In genomic region chr14:101824339-101824727, GRCh38 we compare ENCODE assay signal across 10 cellular contexts.
DNase-seq lines count a peak whose midpoint lies in the region; ATAC-seq lines count a peak whose summit lies in the region.
"Had no signal": no experiment of that assay in that cellular context is flagged by ENCODE, and none has a peak within 500 bp of the region (broad histone marks: within the 10 kb centered on the region; RNA-seq: fewer than 3 reads in every experiment).

No MANE protein-coding gene starts in this region.

- H3K4me3 ChIP-seq in subcutaneous abdominal adipose tissue (ENCODE audit: low read depth in 1 of 5, low read length in 5 of 5): peak overlapping the region in 3 of 5 donors; percentile 39 to 50 (median 46)
- H3K4me3 ChIP-seq: A549 had no signal

- H3K27ac Mint-ChIP-seq in T-helper 2 cell treated with Interferon-gamma antibody and Interleukin-4, amounts not matched to agents 5 μg/mL and 100 μg/mL, for 36 hours: peak overlapping the region; percentile 98

- no peaks in the 10 kb centered on the region for H3K27me3 Mint-ChIP-seq in T-helper 2 cell treated with Interferon-gamma antibody and Interleukin-4, amounts not matched to agents 5 μg/mL and 100 μg/mL, for 36 hours (ENCODE audit: low read depth)

- H3K4me3 Mint-ChIP-seq in T-helper 2 cell treated with Interferon-gamma antibody and Interleukin-4, amounts not matched to agents 5 μg/mL and 100 μg/mL, for 36 hours: peak overlapping the region; percentile 87

- H3K36me3 Mint-ChIP-seq in T-helper 2 cell treated with Interferon-gamma antibody and Interleukin-4, amounts not matched to agents 5 μg/mL and 100 μg/mL, for 36 hours (ENCODE audit: low read depth): peaks cover 72% of the 10 kb centered on the region

- ATAC-seq in HG02870 (IDR thresholded peaks at IDR 0.05; ENCODE audit: unreplicated experiment): no peak
- ATAC-seq: A549 had no signal

- DNase-seq in T-helper 2 cell treated with Interferon-gamma antibody and Interleukin-4, amounts not matched to agents 5 μg/mL and 100 μg/mL, for 36 hours (ENCODE audit: low spot score): no peak
- DNase-seq in T-helper 2 cell (no peak), RPMI8226 (peak; percentile 24), germinal center (ENCODE audit: low spot score) (peak; percentile 62), anterior cingulate cortex (lab: John Stamatoyannopoulos, UW) (no peak), NCI-H1930 (lab: John Stamatoyannopoulos, UW) (no peak)
- DNase-seq: NCI-H2171 treated with DMSO at 0.1 percent for 48 hours had no signal

- H3K27me3 ChIP-seq in subcutaneous abdominal adipose tissue (ENCODE audit: control insufficient read depth in 5 of 5, insufficient read depth in 4 of 5, low read length in 5 of 5): no peaks in the 10 kb centered on the region

- H3K9me3 Mint-ChIP-seq in T-helper 2 cell treated with Interferon-gamma antibody and Interleukin-4, amounts not matched to agents 5 μg/mL and 100 μg/mL, for 36 hours: no peaks in the 10 kb centered on the region

- peak overlapping the region in 3 of 5 donors; percentile 29 to 56 (median 38) for H3K9ac ChIP-seq in subcutaneous abdominal adipose tissue (ENCODE audit: low read length in 5 of 5)

- no peaks in the 10 kb centered on the region for H3K9me3 ChIP-seq in subcutaneous abdominal adipose tissue (ENCODE audit: control insufficient read depth in 5 of 5, low read length in 5 of 5)
- H3K9me3 ChIP-seq: A549 had no signal

- peaks cover 0 to 6% (median 2%) of the 10 kb centered on the region in 5 donors for H3K36me3 ChIP-seq in subcutaneous abdominal adipose tissue (ENCODE audit: control insufficient read depth in 5 of 5, insufficient read depth in 5 of 5, low read length in 5 of 5)

- H3K27ac ChIP-seq in subcutaneous abdominal adipose tissue (ENCODE audit: low read depth, low read length): peak overlapping the region; percentile 24
- H3K27ac ChIP-seq: A549 had no signal

- H3K4me1 Mint-ChIP-seq in T-helper 2 cell treated with Interferon-gamma antibody and Interleukin-4, amounts not matched to agents 5 μg/mL and 100 μg/mL, for 36 hours (ENCODE audit: low read depth): peaks cover 77% of the 10 kb centered on the region

- H3K4me1 ChIP-seq in subcutaneous abdominal adipose tissue (ENCODE audit: control insufficient read depth in 5 of 5, insufficient read depth in 5 of 5, low read length in 5 of 5): peaks cover 11 to 40% (median 35%) of the 10 kb centered on the region in 5 donors
- H3K4me1 ChIP-seq: A549 had no signal

Comparison
In these comparisons a context has a peak if more than half of its experiments do, and no peak if none do; other contexts are left out.
1. DNase-seq: peak in RPMI8226 (single experiment) and germinal center (single experiment); none in T-helper 2 cell treated with Interferon-gamma antibody and Interleukin-4, amounts not matched to agents 5 μg/mL and 100 μg/mL, for 36 hours (single experiment), T-helper 2 cell (0 of 5), anterior cingulate cortex (0 of 58) and NCI-H1930 (0 of 2).